22 cellular contexts compared by ENCODE assay signal in genomic region chr1:202584707-202585590, GRCh38.
DNase-seq lines count a peak whose midpoint lies in the region; ATAC-seq, FAIRE-seq and TF ChIP-seq lines count a peak whose summit lies in the region.
"Had no signal": no experiment of that assay in that cellular context is flagged by ENCODE, and none has a peak within 500 bp of the region (broad histone marks: within the 10 kb centered on the region; RNA-seq: fewer than 3 reads in every experiment).

No MANE protein-coding gene starts in this region.

- peaks cover 74% of the 10 kb centered on the region for H3K4me1 Mint-ChIP-seq in nephron

- DNase-seq in cardiac muscle cell (ENCODE audit: low read depth in 1 of 2, low spot score in 1 of 2) (no peak), left ventricle myocardium superior (no peak), K562 (ENCODE audit: extremely low read depth in 1 of 4, low spot score in 3 of 4) (peak in 3 of 4 experiments; percentile 33 to 57 (median 50)), transverse colon (no peak), Peyer's patch (no peak)
- no peak for DNase-seq in activated T-cell treated with anti-CD3 and anti-CD28 coated beads, Interleukin-2, amount 50 U/mL, for 1 hour
- DNase-seq: 8988T; activated CD4-positive, alpha-beta T cell treated with anti-CD3 and anti-CD28 coated beads for 48 hours; activated naive CD4-positive, alpha-beta T cell treated with Interleukin-2 at 50 U/mL for 16 hours; colonic mucosa; DMS 273 treated with DMSO at 0.1 percent for 48 hours; foreskin melanocyte; naive B cell; NCI-H146; stimulated activated CD4-positive, alpha-beta T cell treated with anti-CD3 and anti-CD28 coated beads, Interleukin-4, amount 100 ng/mL, for 24 hours; T-helper 9 cell had no signal

- 0 out of 2 replicates have a peak, but pooled peaks cover 4% of the 10 kb centered on the region for H4K20me1 ChIP-seq in K562 (replicated peaks; ENCODE audit: control insufficient read depth, insufficient read depth, low read length)

- H3K4me2 ChIP-seq in K562 (ENCODE audit: insufficient read depth, low read length) = no peak overlapping the region

- peak overlapping the region; percentile 26 for H3K27ac ChIP-seq in cardiac muscle cell
- no peak overlapping the region for H3K27ac ChIP-seq in K562 (ENCODE audit: extremely low read depth, low read depth, low read length)
- H3K27ac ChIP-seq in transverse colon = peak overlapping the region; percentile 75 to 87 (median 82)
- H3K27ac ChIP-seq in Peyer's patch = no peak overlapping the region
- H3K27ac ChIP-seq: BLaER1 treated with 17β-estradiol and CSF1 and Interleukin-3, amounts not matched to agents 10 nM and 100 nM; colonic mucosa had no signal

- H2AFZ ChIP-seq in K562 (ENCODE audit: low read depth, low read length) = no peak overlapping the region

- no peak for TF ChIP-seq RAD21 in K562 (CRISPR knock-in tag; conservative IDR thresholded peaks at IDR 0.05 in 1 of 2, IDR thresholded peaks at IDR 0.05 in 1 of 2)

- CTCF ChIA-PET in K562 (lab: Yijun Ruan, JAX; ENCODE audit: low intra/inter-chr PET ratio) = no interaction called here

- FAIRE-seq in K562 (lab: Jason Lieb, UNC) = no peak
- FAIRE-seq: GM12891 had no signal

- in situ Hi-C loops in K562 (cut with MboI) = no loop called here
- in situ Hi-C loops in transverse colon (cut with MboI; ENCODE audit: low pct_ligation_motif_present in 1 of 4, low pct_unique_long_range_greater_than_20kb in 1 of 4, low sequenced_read_pairs in 3 of 4) = no loop called here

- TF ChIP-seq EP300 in K562 (IDR thresholded peaks at IDR 0.05; ENCODE audit: low read length) (no peak), transverse colon (IDR thresholded peaks at IDR 0.05; ENCODE audit: low read depth) (no peak)

- POLR2A ChIA-PET in K562 (lab: Yijun Ruan, JAX) = interaction anchor here (0.8 to 2.8 kb wide), 6 partner anchors 9 to 1206 kb away, joined by 3 to 13 read pairs (median 4); no protein-coding TSS in a partner anchor

- H3K36me3 ChIP-seq in cardiac muscle cell (peaks cover 34% of the 10 kb centered on the region), K562 (ENCODE audit: control insufficient read depth, insufficient read depth, low read length) (peaks cover 14% of the 10 kb centered on the region; the same call in 1 of the 3 replicates), transverse colon (peaks cover 0 to 32% (median 12%) of the 10 kb centered on the region in 4 donors), Peyer's patch (peaks cover 0 to 19% (median 0%) of the 10 kb centered on the region in 3 donors)

- no peak for ATAC-seq in left ventricle myocardium superior
- peak; percentile 55; the same call in 2 of the 3 replicates for ATAC-seq in K562
- no peak for ATAC-seq in GM21723 (IDR thresholded peaks at IDR 0.05; ENCODE audit: unreplicated experiment)
- ATAC-seq: Panc1 had no signal

- BruUV-seq in K562 (replicated peaks; lab: Mats Ljungman, UMichigan) = no TSS peak

- H3K4me3 ChIP-seq in cardiac muscle cell (no peak overlapping the region), K562 (no peak overlapping the region), transverse colon (no peak overlapping the region), Peyer's patch (no peak overlapping the region)
- H3K4me3 ChIP-seq: BLaER1 treated with 17β-estradiol and CSF1 and Interleukin-3, amounts not matched to agents 10 nM and 100 nM; colonic mucosa; skin epidermis had no signal

- H3K4me1 ChIP-seq in cardiac muscle cell (ENCODE audit: low read depth) (peaks cover 5% of the 10 kb centered on the region), K562 (replicated peaks in 1 of 2; ENCODE audit: control insufficient read depth in 2 of 2, insufficient read depth in 2 of 2, low read length in 2 of 2) (peaks cover 6 to 24% of the 10 kb centered on the region in 2 experiments; a peak in 4 of 5 replicates), transverse colon (peaks cover 14 to 51% (median 25%) of the 10 kb centered on the region in 4 donors), Peyer's patch (peaks cover 0 to 8% (median 0%) of the 10 kb centered on the region in 4 donors)
- H3K4me1 ChIP-seq: colonic mucosa had no signal

- H3K4me3 Mint-ChIP-seq in nephron = no peak overlapping the region

- H3K9me3 ChIP-seq in cardiac muscle cell (ENCODE audit: low read depth) = no peaks in the 10 kb centered on the region
- H3K9me3 ChIP-seq in K562 (replicated peaks; ENCODE audit: control insufficient read depth, insufficient read depth, low read depth, low read length) = no peaks in the 10 kb centered on the region
- H3K9me3 ChIP-seq in transverse colon = no peaks in the 10 kb centered on the region
- no peaks in the 10 kb centered on the region for H3K9me3 ChIP-seq in Peyer's patch
- H3K9me3 ChIP-seq: BLaER1 treated with 17β-estradiol and CSF1 and Interleukin-3, amounts not matched to agents 10 nM and 100 nM; colonic mucosa had no signal

- H3K79me2 ChIP-seq in K562 (ENCODE audit: control insufficient read depth, insufficient read depth, low read length) = no peaks in the 10 kb centered on the region

- peaks cover 5% of the 10 kb centered on the region for H3K27me3 Mint-ChIP-seq in nephron (ENCODE audit: low read depth)

- H3K9ac ChIP-seq in K562 (ENCODE audit: insufficient read depth in 1 of 2, low read depth in 2 of 2, low read length in 2 of 2) = no peak overlapping the region
- H3K9ac ChIP-seq: BLaER1 treated with 17β-estradiol and CSF1 and Interleukin-3, amounts not matched to agents 10 nM and 100 nM had no signal

- TF ChIP-seq CTCF in cardiac muscle cell (IDR thresholded peaks at IDR 0.05; ENCODE audit: low read depth, low read length) (no peak), K562 (IDR thresholded peaks at IDR 0.05 in 2 of 3, conservative IDR thresholded peaks at IDR 0.05 in 1 of 3; ENCODE audit: insufficient read depth in 2 of 3, low read depth in 1 of 3, low read length in 3 of 3) (no peak), nephron (IDR thresholded peaks at IDR 0.05; ENCODE audit: unreplicated experiment in 3 of 3) (no peak), transverse colon (IDR thresholded peaks at IDR 0.05) (no peak), Peyer's patch (IDR thresholded peaks at IDR 0.05) (no peak)

- no peaks in the 10 kb centered on the region for H3K27me3 ChIP-seq in cardiac muscle cell
- H3K27me3 ChIP-seq in K562 (ENCODE audit: control insufficient read depth in 2 of 2, insufficient read depth in 2 of 2, low read length in 2 of 2) = no peaks in the 10 kb centered on the region
- no peaks in the 10 kb centered on the region for H3K27me3 ChIP-seq in transverse colon
- no peaks in the 10 kb centered on the region for H3K27me3 ChIP-seq in Peyer's patch
- H3K27me3 ChIP-seq: colonic mucosa had no signal

- H3K9me3 Mint-ChIP-seq in nephron = no peaks in the 10 kb centered on the region
- H3K9me3 Mint-ChIP-seq: naive B cell had no signal

- no peaks in the 10 kb centered on the region for H3K9me1 ChIP-seq in K562 (ENCODE audit: control insufficient read depth, insufficient read depth, low read length)

- no peak for TF ChIP-seq POLR2A in K562 (conservative IDR thresholded peaks at IDR 0.05)
- no peak for TF ChIP-seq POLR2A in transverse colon (IDR thresholded peaks at IDR 0.05)
- no peak for TF ChIP-seq POLR2A in Peyer's patch (IDR thresholded peaks at IDR 0.05)

- peak overlapping the region in 2 of 3 experiments; percentile 24 to 57 for H3K27ac Mint-ChIP-seq in nephron
- H3K27ac Mint-ChIP-seq: naive B cell had no signal

- intact Hi-C loops in left ventricle myocardium superior (cut with micrococcal nuclease) = no loop called here
- intact Hi-C loops in K562 (cut with micrococcal nuclease) = no loop called here
- intact Hi-C loops in transverse colon (cut with DNase I; ENCODE audit: low total_unique reads) = no loop called here

- peaks cover 20% of the 10 kb centered on the region for H3K36me3 Mint-ChIP-seq in nephron (ENCODE audit: low read depth)

- WGBS in K562 (ENCODE audit: insufficient coverage, low coverage, missing lambda C conversion rate) = 44% methylated on average over 8 of the region's 8 CpGs
- WGBS in transverse colon (ENCODE audit: low coverage in 1 of 2), 2 donors = 90 to 100% methylated on average over 1 to 8 of the region's 8 CpGs

TF ChIP-seq in K562, 482 proteins besides CTCF, POLR2A, EP300 and RAD21 (continues in another document):
- TF ChIP-seq TSHZ1 (CRISPR knock-in tag; IDR thresholded peaks at IDR 0.05) (no peak), TOE1 (IDR thresholded peaks at IDR 0.05; ENCODE audit: borderline replicate concordance) (peak; percentile 31; the same call in 1 of the 2 replicates), TOE1 (CRISPR knock-in tag; IDR thresholded peaks at IDR 0.05; ENCODE audit: borderline replicate concordance, low read depth) (no peak), ZNF766 (CRISPR knock-in tag; conservative IDR thresholded peaks at IDR 0.05) (peak; percentile 50; the same call in 1 of the 2 replicates), TEAD4 (IDR thresholded peaks at IDR 0.05; ENCODE audit: low read length) (peak; percentile 60; the same call in 1 of the 2 replicates), TEAD4 (CRISPR knock-in tag; IDR thresholded peaks at IDR 0.05; ENCODE audit: borderline replicate concordance) (no peak)

Comparison
In these comparisons a context has a peak if more than half of its experiments do, and no peak if none do; other contexts are left out.
1. DNase-seq: peak in K562 (3 of 4); none in cardiac muscle cell (0 of 2), left ventricle myocardium superior (single experiment), transverse colon (single experiment), activated T-cell treated with anti-CD3 and anti-CD28 coated beads, Interleukin-2, amount 50 U/mL, for 1 hour (single experiment) and Peyer's patch (0 of 3).
2. H3K27ac ChIP-seq: peak in cardiac muscle cell (single experiment) and transverse colon (4 of 4); none in K562 (single experiment) and Peyer's patch (0 of 4).